15 cellular contexts compared by ENCODE assay signal in the genomic region with DNA sequence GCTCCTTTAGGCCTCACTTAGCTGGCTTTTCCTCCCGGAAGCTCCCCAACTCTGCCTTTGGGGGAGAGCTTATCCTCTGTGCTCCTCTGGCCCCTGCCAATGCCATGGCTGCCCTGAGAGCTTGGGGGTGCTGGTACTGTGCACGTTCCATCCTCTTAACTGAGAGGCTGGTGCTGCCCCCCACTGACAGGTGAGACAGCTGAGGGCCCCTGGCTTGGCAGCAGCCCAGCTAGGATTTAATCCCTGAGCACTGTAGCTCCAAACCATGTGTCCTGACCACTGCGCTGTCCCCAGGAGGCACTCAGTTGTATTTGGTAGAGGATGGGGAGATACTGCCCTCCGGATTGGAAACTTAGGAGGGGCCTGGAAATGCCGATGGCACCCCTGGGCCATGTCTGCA. TPM values are rescaled to one million over a fixed set of nuclear protein-coding genes. Genes with fewer than 3 reads are reported as not detected.
DNase-seq lines count a peak whose midpoint lies in the region; ATAC-seq and TF ChIP-seq lines count a peak whose summit lies in the region.
"Had no signal": no experiment of that assay in that cellular context is flagged by ENCODE, and none has a peak within 500 bp of the region (broad histone marks: within the 10 kb centered on the region; RNA-seq: fewer than 3 reads in every experiment).

No MANE protein-coding gene starts in this region.

- H4K8ac ChIP-seq in mesenchymal stem cell (ENCODE audit: low read length), result no peak overlapping the region

- H3K9ac ChIP-seq in BLaER1 (0 out of 2 replicates have a peak overlapping the region, but pooled peaks have one; percentile 3), mesenchymal stem cell (ENCODE audit: low read length) (no peak overlapping the region)

- no peak overlapping the region for H3K18ac ChIP-seq in mesenchymal stem cell (ENCODE audit: low read depth in 1 of 2, low read length in 2 of 2)

- no peak overlapping the region for H3K4ac ChIP-seq in mesenchymal stem cell (ENCODE audit: low read depth in 1 of 2, low read length in 2 of 2)

- DNase-seq in NCI-H2029 treated with DMSO at 0.1 percent for 48 hours (lab: John Stamatoyannopoulos, UW), result peak; percentile 6
- no peak for DNase-seq in NCI-H2029 (lab: John Stamatoyannopoulos, UW)
- DNase-seq in mesenchymal stem cell, result no peak
- no peak for DNase-seq in glomerular visceral epithelial cell (ENCODE audit: extremely low spot score)
- no peak for DNase-seq in NCI-H2107 (lab: John Stamatoyannopoulos, UW)
- DNase-seq: 8988T, EL, NCI-H187 treated with DMSO at 0.1 percent for 48 hours, NCI-H2227 treated with DMSO at 0.1 percent for 48 hours, NCI-H526 had no signal

- H3K36me3 ChIP-seq in BLaER1 (peaks cover 92% of the 10 kb centered on the region), mesenchymal stem cell (ENCODE audit: control insufficient read depth in 1 of 2, insufficient read depth in 2 of 2, low read depth in 1 of 2, low read length in 2 of 2) (peaks cover 67 to 87% of the 10 kb centered on the region in 2 experiments)

- no peak overlapping the region for H2BK120ac ChIP-seq in mesenchymal stem cell (ENCODE audit: low read depth, low read length)

- no peak overlapping the region for H3K4me3 ChIP-seq in BLaER1
- no peak overlapping the region for H3K4me3 ChIP-seq in mesenchymal stem cell (ENCODE audit: insufficient read depth in 1 of 2, low read depth in 1 of 2, low read length in 2 of 2)
- H3K4me3 ChIP-seq: GM23338 had no signal

- H3K27me3 ChIP-seq in BLaER1, result no peaks in the 10 kb centered on the region
- H3K27me3 ChIP-seq in mesenchymal stem cell (ENCODE audit: control insufficient read depth in 1 of 2, insufficient read depth in 1 of 2, low read length in 2 of 2), result no peaks in the 10 kb centered on the region

- H2BK15ac ChIP-seq in mesenchymal stem cell (ENCODE audit: low read depth, poor library complexity, severe bottlenecking), result no peak overlapping the region

- no peaks in the 10 kb centered on the region for H3K9me3 ChIP-seq in BLaER1
- no peaks in the 10 kb centered on the region for H3K9me3 ChIP-seq in mesenchymal stem cell (ENCODE audit: control insufficient read depth, low read length)

- TF ChIP-seq CTCF in VCaP (conservative IDR thresholded peaks at IDR 0.05), result no peak

- H3K4me2 ChIP-seq in BLaER1 (no peak overlapping the region), mesenchymal stem cell (ENCODE audit: low read length, poor library complexity, severe bottlenecking) (no peak overlapping the region)
- H3K4me2 ChIP-seq: GM23338 had no signal

- H2AFZ ChIP-seq in mesenchymal stem cell (ENCODE audit: low read depth, low read length), result no peak overlapping the region
- H2AFZ ChIP-seq: GM23338 had no signal

- no peak overlapping the region for H2AK5ac ChIP-seq in mesenchymal stem cell (ENCODE audit: low read length, severe bottlenecking)

- ATAC-seq in HG03280 (IDR thresholded peaks at IDR 0.05; ENCODE audit: unreplicated experiment), result no peak
- ATAC-seq: GM23338, Panc1 had no signal

- WGBS in mesenchymal stem cell, result 96% methylated on average over 5 of the region's 5 CpGs

- no peak overlapping the region for H2BK12ac ChIP-seq in mesenchymal stem cell (ENCODE audit: low read length in 2 of 2)

- H4K20me1 ChIP-seq in BLaER1, result no peaks in the 10 kb centered on the region

- no peak overlapping the region for H3K23ac ChIP-seq in mesenchymal stem cell (ENCODE audit: low read length in 2 of 2)

- H3K79me1 ChIP-seq in mesenchymal stem cell (replicated peaks; ENCODE audit: low read length, poor library complexity, severe bottlenecking), result peaks cover 3% of the 10 kb centered on the region

- H2BK5ac ChIP-seq in mesenchymal stem cell (ENCODE audit: low read depth, low read length, poor library complexity, severe bottlenecking), result no peak overlapping the region

- peak overlapping the region; percentile 46 for H4K91ac ChIP-seq in mesenchymal stem cell (ENCODE audit: low read length)

- H3K14ac ChIP-seq in mesenchymal stem cell (ENCODE audit: low read length in 2 of 2), result no peak overlapping the region

- H3K4me1 ChIP-seq in BLaER1, result peaks cover 4% of the 10 kb centered on the region; the same call in 1 of the 2 replicates
- H3K4me1 ChIP-seq in mesenchymal stem cell (ENCODE audit: control insufficient read depth, insufficient read depth, low read depth, low read length), result peaks cover 1% of the 10 kb centered on the region

- H3K27ac ChIP-seq in BLaER1 (no peak overlapping the region), VCaP (peak overlapping the region; percentile 47), mesenchymal stem cell (ENCODE audit: low read length, poor library complexity, severe bottlenecking) (no peak overlapping the region)

RNA-seq across cellular contexts. Expression of gene UBE3B, which starts 46.1 kb away (rescaled TPM):
- 19.1 TPM for polyA plus RNA-seq in mesenchymal stem cell (2013, experiment 1 of 2)
- polyA plus RNA-seq in mesenchymal stem cell (2013, experiment 2 of 2), result 19.2 TPM

RNA-seq across cellular contexts. Expression of gene KCTD10, which starts 46.4 kb away (rescaled TPM):
- 139 TPM for polyA plus RNA-seq in mesenchymal stem cell (2013, experiment 1 of 2)
- polyA plus RNA-seq in mesenchymal stem cell (2013, experiment 2 of 2), result 132 TPM

RNA-seq across cellular contexts. Expression of gene MMAB, which starts 49.8 kb away (rescaled TPM):
- 52.7 TPM for polyA plus RNA-seq in mesenchymal stem cell (2013, experiment 1 of 2)
- polyA plus RNA-seq in mesenchymal stem cell (2013, experiment 2 of 2), result 55.4 TPM

RNA-seq across cellular contexts. Expression of gene MVK, which starts 50.1 kb away (rescaled TPM):
- 48.3 TPM for polyA plus RNA-seq in mesenchymal stem cell (2013, experiment 1 of 2)
- polyA plus RNA-seq in mesenchymal stem cell (2013, experiment 2 of 2), result 46.7 TPM
